Comparison of ENCODE assay signal across 1 cellular context in genomic region chr7:146960747-146961416, GRCh38.
TF ChIP-seq lines count a peak whose summit lies in the region.

No MANE protein-coding gene starts in this region.

TF ChIP-seq in GM23338, 12 proteins besides CTCF, POLR2A, EP300 and RAD21 (continued from another document):
- TF ChIP-seq, protein P1, sequence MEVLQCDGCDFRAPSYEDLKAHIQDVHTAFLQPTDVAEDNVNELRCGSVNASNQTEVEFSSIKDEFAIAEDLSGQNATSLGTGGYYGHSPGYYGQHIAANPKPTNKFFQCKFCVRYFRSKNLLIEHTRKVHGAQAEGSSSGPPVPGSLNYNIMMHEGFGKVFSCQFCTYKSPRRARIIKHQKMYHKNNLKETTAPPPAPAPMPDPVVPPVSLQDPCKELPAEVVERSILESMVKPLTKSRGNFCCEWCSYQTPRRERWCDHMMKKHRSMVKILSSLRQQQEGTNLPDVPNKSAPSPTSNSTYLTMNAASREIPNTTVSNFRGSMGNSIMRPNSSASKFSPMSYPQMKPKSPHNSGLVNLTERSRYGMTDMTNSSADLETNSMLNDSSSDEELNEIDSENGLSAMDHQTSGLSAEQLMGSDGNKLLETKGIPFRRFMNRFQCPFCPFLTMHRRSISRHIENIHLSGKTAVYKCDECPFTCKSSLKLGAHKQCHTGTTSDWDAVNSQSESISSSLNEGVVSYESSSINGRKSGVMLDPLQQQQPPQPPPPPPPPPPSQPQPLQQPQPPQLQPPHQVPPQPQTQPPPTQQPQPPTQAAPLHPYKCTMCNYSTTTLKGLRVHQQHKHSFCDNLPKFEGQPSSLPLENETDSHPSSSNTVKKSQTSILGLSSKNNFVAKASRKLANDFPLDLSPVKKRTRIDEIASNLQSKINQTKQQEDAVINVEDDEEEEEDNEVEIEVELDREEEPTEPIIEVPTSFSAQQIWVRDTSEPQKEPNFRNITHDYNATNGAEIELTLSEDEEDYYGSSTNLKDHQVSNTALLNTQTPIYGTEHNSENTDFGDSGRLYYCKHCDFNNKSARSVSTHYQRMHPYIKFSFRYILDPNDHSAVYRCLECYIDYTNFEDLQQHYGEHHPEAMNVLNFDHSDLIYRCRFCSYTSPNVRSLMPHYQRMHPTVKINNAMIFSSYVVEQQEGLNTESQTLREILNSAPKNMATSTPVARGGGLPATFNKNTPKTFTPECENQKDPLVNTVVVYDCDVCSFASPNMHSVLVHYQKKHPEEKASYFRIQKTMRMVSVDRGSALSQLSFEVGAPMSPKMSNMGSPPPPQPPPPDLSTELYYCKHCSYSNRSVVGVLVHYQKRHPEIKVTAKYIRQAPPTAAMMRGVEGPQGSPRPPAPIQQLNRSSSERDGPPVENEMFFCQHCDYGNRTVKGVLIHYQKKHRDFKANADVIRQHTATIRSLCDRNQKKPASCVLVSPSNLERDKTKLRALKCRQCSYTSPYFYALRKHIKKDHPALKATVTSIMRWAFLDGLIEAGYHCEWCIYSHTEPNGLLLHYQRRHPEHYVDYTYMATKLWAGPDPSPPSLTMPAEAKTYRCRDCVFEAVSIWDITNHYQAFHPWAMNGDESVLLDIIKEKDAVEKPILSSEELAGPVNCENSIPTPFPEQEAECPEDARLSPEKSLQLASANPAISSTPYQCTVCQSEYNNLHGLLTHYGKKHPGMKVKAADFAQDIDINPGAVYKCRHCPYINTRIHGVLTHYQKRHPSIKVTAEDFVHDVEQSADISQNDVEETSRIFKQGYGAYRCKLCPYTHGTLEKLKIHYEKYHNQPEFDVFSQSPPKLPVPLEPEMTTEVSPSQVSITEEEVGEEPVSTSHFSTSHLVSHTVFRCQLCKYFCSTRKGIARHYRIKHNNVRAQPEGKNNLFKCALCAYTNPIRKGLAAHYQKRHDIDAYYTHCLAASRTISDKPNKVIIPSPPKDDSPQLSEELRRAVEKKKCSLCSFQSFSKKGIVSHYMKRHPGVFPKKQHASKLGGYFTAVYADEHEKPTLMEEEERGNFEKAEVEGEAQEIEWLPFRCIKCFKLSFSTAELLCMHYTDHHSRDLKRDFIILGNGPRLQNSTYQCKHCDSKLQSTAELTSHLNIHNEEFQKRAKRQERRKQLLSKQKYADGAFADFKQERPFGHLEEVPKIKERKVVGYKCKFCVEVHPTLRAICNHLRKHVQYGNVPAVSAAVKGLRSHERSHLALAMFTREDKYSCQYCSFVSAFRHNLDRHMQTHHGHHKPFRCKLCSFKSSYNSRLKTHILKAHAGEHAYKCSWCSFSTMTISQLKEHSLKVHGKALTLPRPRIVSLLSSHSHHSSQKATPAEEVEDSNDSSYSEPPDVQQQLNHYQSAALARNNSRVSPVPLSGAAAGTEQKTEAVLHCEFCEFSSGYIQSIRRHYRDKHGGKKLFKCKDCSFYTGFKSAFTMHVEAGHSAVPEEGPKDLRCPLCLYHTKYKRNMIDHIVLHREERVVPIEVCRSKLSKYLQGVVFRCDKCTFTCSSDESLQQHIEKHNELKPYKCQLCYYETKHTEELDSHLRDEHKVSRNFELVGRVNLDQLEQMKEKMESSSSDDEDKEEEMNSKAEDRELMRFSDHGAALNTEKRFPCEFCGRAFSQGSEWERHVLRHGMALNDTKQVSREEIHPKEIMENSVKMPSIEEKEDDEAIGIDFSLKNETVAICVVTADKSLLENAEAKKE (CRISPR knock-in tag; IDR thresholded peaks at IDR 0.05) = no peak
- TF ChIP-seq STAT1 (IDR thresholded peaks at IDR 0.05; ENCODE audit: unreplicated experiment) = no peak
- no peak for TF ChIP-seq ETS1 (IDR thresholded peaks at IDR 0.05)
TF ChIP-seq in GM23338: peak in this region for 0.
